Comparison of ENCODE assay signal across 1 cellular context in genomic region chrX:52934704-52935468, GRCh38.
TF ChIP-seq lines count a peak whose summit lies in the region.

No MANE protein-coding gene starts in this region.

TF ChIP-seq in K562, 482 proteins besides CTCF, POLR2A, EP300 and RAD21 (continued from another document and continues in another):
- TF ChIP-seq, protein P1, sequence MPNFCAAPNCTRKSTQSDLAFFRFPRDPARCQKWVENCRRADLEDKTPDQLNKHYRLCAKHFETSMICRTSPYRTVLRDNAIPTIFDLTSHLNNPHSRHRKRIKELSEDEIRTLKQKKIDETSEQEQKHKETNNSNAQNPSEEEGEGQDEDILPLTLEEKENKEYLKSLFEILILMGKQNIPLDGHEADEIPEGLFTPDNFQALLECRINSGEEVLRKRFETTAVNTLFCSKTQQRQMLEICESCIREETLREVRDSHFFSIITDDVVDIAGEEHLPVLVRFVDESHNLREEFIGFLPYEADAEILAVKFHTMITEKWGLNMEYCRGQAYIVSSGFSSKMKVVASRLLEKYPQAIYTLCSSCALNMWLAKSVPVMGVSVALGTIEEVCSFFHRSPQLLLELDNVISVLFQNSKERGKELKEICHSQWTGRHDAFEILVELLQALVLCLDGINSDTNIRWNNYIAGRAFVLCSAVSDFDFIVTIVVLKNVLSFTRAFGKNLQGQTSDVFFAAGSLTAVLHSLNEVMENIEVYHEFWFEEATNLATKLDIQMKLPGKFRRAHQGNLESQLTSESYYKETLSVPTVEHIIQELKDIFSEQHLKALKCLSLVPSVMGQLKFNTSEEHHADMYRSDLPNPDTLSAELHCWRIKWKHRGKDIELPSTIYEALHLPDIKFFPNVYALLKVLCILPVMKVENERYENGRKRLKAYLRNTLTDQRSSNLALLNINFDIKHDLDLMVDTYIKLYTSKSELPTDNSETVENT (CRISPR knock-in tag; IDR thresholded peaks at IDR 0.05): no peak
- TF ChIP-seq, protein P2, sequence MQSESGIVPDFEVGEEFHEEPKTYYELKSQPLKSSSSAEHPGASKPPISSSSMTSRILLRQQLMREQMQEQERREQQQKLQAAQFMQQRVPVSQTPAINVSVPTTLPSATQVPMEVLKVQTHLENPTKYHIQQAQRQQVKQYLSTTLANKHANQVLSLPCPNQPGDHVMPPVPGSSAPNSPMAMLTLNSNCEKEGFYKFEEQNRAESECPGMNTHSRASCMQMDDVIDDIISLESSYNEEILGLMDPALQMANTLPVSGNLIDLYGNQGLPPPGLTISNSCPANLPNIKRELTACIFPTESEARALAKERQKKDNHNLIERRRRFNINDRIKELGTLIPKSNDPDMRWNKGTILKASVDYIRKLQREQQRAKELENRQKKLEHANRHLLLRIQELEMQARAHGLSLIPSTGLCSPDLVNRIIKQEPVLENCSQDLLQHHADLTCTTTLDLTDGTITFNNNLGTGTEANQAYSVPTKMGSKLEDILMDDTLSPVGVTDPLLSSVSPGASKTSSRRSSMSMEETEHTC (IDR thresholded peaks at IDR 0.05): no peak
- TF ChIP-seq RHOXF2B (CRISPR knock-in tag; conservative IDR thresholded peaks at IDR 0.05) (no peak), MAFF (IDR thresholded peaks at IDR 0.05; ENCODE audit: low read length) (no peak), ELF1 (tag; IDR thresholded peaks at IDR 0.05) (peak; percentile 60; the same call in 1 of the 2 replicates), NCOA1 (IDR thresholded peaks at IDR 0.05; ENCODE audit: low read depth) (0 out of 2 replicates have a peak, but pooled peaks have one; percentile 28), ZBTB8A (IDR thresholded peaks at IDR 0.05; ENCODE audit: partially characterized antibody) (no peak), SPI1 (IDR thresholded peaks at IDR 0.05; ENCODE audit: borderline replicate concordance, low read depth, low read length) (peak; percentile 56; the same call in 1 of the 2 replicates), PPARD (CRISPR knock-in tag; IDR thresholded peaks at IDR 0.05) (no peak), LEF1 (IDR thresholded peaks at IDR 0.05) (no peak; the same call in 1 of the 2 replicates), ZNF174 (CRISPR knock-in tag; IDR thresholded peaks at IDR 0.05) (no peak), ETS1 (conservative IDR thresholded peaks at IDR 0.05; ENCODE audit: control insufficient read depth, low read depth, low read length) (peak; percentile 42; the same call in 1 of the 2 replicates), SFPQ (IDR thresholded peaks at IDR 0.05; ENCODE audit: low read depth, low read length) (no peak), SNRNP70 (optimal IDR thresholded peaks at IDR 0.05; ENCODE audit: low read depth, low read length) (no peak), ZNF75A (CRISPR knock-in tag; IDR thresholded peaks at IDR 0.05) (no peak), ZNF589 (CRISPR knock-in tag; IDR thresholded peaks at IDR 0.05; ENCODE audit: low read depth) (no peak), DDX20 (tag; IDR thresholded peaks at IDR 0.05; ENCODE audit: low read depth) (no peak), POLR2G (IDR thresholded peaks at IDR 0.05; ENCODE audit: low read depth, low read length) (peak; percentile 89), CUX1 (CRISPR knock-in tag; IDR thresholded peaks at IDR 0.05) (no peak)
- TF ChIP-seq, protein P3, sequence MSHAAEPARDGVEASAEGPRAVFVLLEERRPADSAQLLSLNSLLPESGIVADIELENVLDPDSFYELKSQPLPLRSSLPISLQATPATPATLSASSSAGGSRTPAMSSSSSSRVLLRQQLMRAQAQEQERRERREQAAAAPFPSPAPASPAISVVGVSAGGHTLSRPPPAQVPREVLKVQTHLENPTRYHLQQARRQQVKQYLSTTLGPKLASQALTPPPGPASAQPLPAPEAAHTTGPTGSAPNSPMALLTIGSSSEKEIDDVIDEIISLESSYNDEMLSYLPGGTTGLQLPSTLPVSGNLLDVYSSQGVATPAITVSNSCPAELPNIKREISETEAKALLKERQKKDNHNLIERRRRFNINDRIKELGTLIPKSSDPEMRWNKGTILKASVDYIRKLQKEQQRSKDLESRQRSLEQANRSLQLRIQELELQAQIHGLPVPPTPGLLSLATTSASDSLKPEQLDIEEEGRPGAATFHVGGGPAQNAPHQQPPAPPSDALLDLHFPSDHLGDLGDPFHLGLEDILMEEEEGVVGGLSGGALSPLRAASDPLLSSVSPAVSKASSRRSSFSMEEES (CRISPR knock-in tag; IDR thresholded peaks at IDR 0.05): no peak
- TF ChIP-seq, protein P4, sequence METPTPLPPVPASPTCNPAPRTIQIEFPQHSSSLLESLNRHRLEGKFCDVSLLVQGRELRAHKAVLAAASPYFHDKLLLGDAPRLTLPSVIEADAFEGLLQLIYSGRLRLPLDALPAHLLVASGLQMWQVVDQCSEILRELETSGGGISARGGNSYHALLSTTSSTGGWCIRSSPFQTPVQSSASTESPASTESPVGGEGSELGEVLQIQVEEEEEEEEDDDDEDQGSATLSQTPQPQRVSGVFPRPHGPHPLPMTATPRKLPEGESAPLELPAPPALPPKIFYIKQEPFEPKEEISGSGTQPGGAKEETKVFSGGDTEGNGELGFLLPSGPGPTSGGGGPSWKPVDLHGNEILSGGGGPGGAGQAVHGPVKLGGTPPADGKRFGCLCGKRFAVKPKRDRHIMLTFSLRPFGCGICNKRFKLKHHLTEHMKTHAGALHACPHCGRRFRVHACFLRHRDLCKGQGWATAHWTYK (CRISPR knock-in tag; IDR thresholded peaks at IDR 0.05): no peak
- TF ChIP-seq, protein P5, sequence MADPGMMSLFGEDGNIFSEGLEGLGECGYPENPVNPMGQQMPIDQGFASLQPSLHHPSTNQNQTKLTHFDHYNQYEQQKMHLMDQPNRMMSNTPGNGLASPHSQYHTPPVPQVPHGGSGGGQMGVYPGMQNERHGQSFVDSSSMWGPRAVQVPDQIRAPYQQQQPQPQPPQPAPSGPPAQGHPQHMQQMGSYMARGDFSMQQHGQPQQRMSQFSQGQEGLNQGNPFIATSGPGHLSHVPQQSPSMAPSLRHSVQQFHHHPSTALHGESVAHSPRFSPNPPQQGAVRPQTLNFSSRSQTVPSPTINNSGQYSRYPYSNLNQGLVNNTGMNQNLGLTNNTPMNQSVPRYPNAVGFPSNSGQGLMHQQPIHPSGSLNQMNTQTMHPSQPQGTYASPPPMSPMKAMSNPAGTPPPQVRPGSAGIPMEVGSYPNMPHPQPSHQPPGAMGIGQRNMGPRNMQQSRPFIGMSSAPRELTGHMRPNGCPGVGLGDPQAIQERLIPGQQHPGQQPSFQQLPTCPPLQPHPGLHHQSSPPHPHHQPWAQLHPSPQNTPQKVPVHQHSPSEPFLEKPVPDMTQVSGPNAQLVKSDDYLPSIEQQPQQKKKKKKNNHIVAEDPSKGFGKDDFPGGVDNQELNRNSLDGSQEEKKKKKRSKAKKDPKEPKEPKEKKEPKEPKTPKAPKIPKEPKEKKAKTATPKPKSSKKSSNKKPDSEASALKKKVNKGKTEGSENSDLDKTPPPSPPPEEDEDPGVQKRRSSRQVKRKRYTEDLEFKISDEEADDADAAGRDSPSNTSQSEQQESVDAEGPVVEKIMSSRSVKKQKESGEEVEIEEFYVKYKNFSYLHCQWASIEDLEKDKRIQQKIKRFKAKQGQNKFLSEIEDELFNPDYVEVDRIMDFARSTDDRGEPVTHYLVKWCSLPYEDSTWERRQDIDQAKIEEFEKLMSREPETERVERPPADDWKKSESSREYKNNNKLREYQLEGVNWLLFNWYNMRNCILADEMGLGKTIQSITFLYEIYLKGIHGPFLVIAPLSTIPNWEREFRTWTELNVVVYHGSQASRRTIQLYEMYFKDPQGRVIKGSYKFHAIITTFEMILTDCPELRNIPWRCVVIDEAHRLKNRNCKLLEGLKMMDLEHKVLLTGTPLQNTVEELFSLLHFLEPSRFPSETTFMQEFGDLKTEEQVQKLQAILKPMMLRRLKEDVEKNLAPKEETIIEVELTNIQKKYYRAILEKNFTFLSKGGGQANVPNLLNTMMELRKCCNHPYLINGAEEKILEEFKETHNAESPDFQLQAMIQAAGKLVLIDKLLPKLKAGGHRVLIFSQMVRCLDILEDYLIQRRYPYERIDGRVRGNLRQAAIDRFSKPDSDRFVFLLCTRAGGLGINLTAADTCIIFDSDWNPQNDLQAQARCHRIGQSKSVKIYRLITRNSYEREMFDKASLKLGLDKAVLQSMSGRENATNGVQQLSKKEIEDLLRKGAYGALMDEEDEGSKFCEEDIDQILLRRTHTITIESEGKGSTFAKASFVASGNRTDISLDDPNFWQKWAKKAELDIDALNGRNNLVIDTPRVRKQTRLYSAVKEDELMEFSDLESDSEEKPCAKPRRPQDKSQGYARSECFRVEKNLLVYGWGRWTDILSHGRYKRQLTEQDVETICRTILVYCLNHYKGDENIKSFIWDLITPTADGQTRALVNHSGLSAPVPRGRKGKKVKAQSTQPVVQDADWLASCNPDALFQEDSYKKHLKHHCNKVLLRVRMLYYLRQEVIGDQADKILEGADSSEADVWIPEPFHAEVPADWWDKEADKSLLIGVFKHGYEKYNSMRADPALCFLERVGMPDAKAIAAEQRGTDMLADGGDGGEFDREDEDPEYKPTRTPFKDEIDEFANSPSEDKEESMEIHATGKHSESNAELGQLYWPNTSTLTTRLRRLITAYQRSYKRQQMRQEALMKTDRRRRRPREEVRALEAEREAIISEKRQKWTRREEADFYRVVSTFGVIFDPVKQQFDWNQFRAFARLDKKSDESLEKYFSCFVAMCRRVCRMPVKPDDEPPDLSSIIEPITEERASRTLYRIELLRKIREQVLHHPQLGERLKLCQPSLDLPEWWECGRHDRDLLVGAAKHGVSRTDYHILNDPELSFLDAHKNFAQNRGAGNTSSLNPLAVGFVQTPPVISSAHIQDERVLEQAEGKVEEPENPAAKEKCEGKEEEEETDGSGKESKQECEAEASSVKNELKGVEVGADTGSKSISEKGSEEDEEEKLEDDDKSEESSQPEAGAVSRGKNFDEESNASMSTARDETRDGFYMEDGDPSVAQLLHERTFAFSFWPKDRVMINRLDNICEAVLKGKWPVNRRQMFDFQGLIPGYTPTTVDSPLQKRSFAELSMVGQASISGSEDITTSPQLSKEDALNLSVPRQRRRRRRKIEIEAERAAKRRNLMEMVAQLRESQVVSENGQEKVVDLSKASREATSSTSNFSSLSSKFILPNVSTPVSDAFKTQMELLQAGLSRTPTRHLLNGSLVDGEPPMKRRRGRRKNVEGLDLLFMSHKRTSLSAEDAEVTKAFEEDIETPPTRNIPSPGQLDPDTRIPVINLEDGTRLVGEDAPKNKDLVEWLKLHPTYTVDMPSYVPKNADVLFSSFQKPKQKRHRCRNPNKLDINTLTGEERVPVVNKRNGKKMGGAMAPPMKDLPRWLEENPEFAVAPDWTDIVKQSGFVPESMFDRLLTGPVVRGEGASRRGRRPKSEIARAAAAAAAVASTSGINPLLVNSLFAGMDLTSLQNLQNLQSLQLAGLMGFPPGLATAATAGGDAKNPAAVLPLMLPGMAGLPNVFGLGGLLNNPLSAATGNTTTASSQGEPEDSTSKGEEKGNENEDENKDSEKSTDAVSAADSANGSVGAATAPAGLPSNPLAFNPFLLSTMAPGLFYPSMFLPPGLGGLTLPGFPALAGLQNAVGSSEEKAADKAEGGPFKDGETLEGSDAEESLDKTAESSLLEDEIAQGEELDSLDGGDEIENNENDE (IDR thresholded peaks at IDR 0.05; ENCODE audit: low read depth, low read length): no peak
